Comparison of ENCODE assay signal across 8 cellular contexts in the genomic region with DNA sequence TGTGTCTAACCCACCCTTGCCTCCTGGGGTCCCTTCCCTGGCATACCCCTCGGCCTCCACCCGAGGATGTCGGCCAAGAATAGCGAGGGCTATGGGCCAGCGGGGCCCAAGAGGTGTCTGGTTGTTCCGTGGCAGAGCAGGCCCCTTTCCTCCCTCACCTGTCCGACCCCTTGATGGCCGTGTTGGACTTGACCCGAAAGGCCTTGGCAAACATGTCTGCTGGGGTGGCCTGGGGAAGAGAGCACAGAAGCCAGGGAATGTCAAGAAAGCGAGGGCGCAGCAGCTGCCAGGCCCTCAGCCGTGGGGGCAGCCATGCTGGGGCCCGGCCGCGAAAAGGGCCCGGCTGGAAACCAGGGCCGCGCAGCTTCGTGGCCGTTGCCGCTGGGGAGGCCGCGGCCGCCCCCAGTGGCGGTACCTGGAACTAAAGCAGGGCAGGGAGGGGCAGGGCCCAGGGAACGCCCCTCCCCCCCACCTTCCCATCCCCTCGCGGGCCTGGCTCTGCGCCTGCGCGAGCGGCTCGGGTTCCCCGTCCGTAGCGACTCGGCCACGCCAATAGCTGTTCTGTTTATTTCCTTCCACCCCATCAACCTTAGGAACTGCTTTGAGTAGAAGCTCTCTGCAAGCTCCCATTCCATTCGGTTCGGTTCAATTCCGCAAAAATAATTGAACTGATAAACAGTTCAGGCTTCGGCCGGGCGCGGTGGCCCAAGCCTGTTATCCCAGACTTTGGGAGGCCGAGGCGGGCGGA. TPM values are rescaled to one million over a fixed set of nuclear protein-coding genes. Genes with fewer than 3 reads are reported as not detected.
A peak's percentile ranks its signal among the peaks of the same experiment; 100 is the strongest.
DNase-seq lines count a peak whose midpoint lies in the region; FAIRE-seq and TF ChIP-seq lines count a peak whose summit lies in the region.

A gene with protein sequence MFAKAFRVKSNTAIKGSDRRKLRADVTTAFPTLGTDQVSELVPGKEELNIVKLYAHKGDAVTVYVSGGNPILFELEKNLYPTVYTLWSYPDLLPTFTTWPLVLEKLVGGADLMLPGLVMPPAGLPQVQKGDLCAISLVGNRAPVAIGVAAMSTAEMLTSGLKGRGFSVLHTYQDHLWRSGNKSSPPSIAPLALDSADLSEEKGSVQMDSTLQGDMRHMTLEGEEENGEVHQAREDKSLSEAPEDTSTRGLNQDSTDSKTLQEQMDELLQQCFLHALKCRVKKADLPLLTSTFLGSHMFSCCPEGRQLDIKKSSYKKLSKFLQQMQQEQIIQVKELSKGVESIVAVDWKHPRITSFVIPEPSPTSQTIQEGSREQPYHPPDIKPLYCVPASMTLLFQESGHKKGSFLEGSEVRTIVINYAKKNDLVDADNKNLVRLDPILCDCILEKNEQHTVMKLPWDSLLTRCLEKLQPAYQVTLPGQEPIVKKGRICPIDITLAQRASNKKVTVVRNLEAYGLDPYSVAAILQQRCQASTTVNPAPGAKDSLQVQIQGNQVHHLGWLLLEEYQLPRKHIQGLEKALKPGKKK (minus strand): TSS at position 337 of the 748 bp plus-strand sequence. CDS start 123 bp downstream, at position 214.

- DNase-seq in GM06990 (ENCODE audit: extremely low read depth, insufficient read length) (peak; percentile 93), HFFc6 (peak; percentile 81), NCI-H1048 (lab: John Stamatoyannopoulos, UW) (peak; percentile 99), SK-N-MC (ENCODE audit: low read depth, low spot score) (no peak), frontal cortex (ENCODE audit: low spot score in 2 of 2) (peak; percentile 96 to 99), non-pigmented ciliary epithelial cell (ENCODE audit: low read depth) (peak; percentile 54), substantia nigra (lab: John Stamatoyannopoulos, UW) (peak; percentile 63 to 98 (median 91))
- peak; percentile 95 for DNase-seq in activated naive CD4-positive, alpha-beta T cell treated with anti-CD3 and anti-CD28 coated beads for 36 hours

- peak within 1 kb of the TSS; percentile 93 for H3K4me3 Mint-ChIP-seq in HFFc6
- H3K4me3 Mint-ChIP-seq in activated naive CD4-positive, alpha-beta T cell treated with anti-CD3 and anti-CD28 coated beads for 36 hours, result peak within 1 kb of the TSS; percentile 92

- H3K36me3 Mint-ChIP-seq in HFFc6 (ENCODE audit: low read depth), result peaks cover 22% of the 10 kb centered on the region
- peaks cover 32% of the 10 kb centered on the region for H3K36me3 Mint-ChIP-seq in activated naive CD4-positive, alpha-beta T cell treated with anti-CD3 and anti-CD28 coated beads for 36 hours (ENCODE audit: low read depth)

- intact Hi-C loops in activated naive CD4-positive, alpha-beta T cell treated with anti-CD3 and anti-CD28 coated beads for 36 hours (cut with micrococcal nuclease), result loop anchor here (1.0 kb wide), 2 partner anchors 23 to 106 kb away; a partner anchor contains a TSS

- CTCF ChIA-PET in activated naive CD4-positive, alpha-beta T cell treated with anti-CD3 and anti-CD28 coated beads for 36 hours (lab: Charles Lee), result interaction anchor here (0.6 to 8.0 kb wide), 26 partner anchors 8 to 230 kb away, joined by 3 to 130 read pairs (median 4); a partner anchor contains a TSS

- H3K36me3 ChIP-seq in GM06990 (ENCODE audit: control insufficient read depth, insufficient read depth, low read length), result no peaks in the 10 kb centered on the region
- H3K36me3 ChIP-seq in SK-N-MC (ENCODE audit: insufficient read depth, low read length), result peaks cover 22% of the 10 kb centered on the region

- peak within 1 kb of the TSS; percentile 97 for H3K27ac Mint-ChIP-seq in HFFc6
- peak within 1 kb of the TSS; percentile 99 for H3K27ac Mint-ChIP-seq in activated naive CD4-positive, alpha-beta T cell treated with anti-CD3 and anti-CD28 coated beads for 36 hours

- peak within 1 kb of the TSS; percentile 97 for H3K9ac ChIP-seq in SK-N-MC (ENCODE audit: insufficient read length)

- no peak for FAIRE-seq in frontal cortex (lab: Jason Lieb, UNC)

- H3K9me3 ChIP-seq in SK-N-MC (ENCODE audit: low read depth, low read length), result no peaks in the 10 kb centered on the region

- no peaks in the 10 kb centered on the region for H3K9me3 Mint-ChIP-seq in HFFc6
- no peaks in the 10 kb centered on the region for H3K9me3 Mint-ChIP-seq in activated naive CD4-positive, alpha-beta T cell treated with anti-CD3 and anti-CD28 coated beads for 36 hours

- H3K27ac ChIP-seq in SK-N-MC (peak within 1 kb of the TSS; percentile 77), substantia nigra (ENCODE audit: low read depth, low read length, poor library complexity, severe bottlenecking) (peak within 1 kb of the TSS; percentile 92)

- peak within 1 kb of the TSS; percentile 94 for H3K4me3 ChIP-seq in GM06990 (replicated peaks; ENCODE audit: low read depth, low read length)
- peak within 1 kb of the TSS; percentile 90 for H3K4me3 ChIP-seq in SK-N-MC

- H3K27me3 Mint-ChIP-seq in HFFc6 (ENCODE audit: insufficient read depth), result peaks cover 5% of the 10 kb centered on the region
- no peaks in the 10 kb centered on the region for H3K27me3 Mint-ChIP-seq in activated naive CD4-positive, alpha-beta T cell treated with anti-CD3 and anti-CD28 coated beads for 36 hours (ENCODE audit: low read depth)

- peak; percentile 85 for TF ChIP-seq CTCF in GM06990 (IDR thresholded peaks at IDR 0.05; ENCODE audit: insufficient read depth, low read length, poor library complexity, severe bottlenecking)
- TF ChIP-seq CTCF in HFFc6 (IDR thresholded peaks at IDR 0.05), result peak; percentile 95

- no peaks in the 10 kb centered on the region for H3K27me3 ChIP-seq in GM06990 (replicated peaks; ENCODE audit: control insufficient read depth, insufficient read depth, low read length)

- H3K4me1 Mint-ChIP-seq in HFFc6 (ENCODE audit: low read depth), result peaks cover 15% of the 10 kb centered on the region
- peaks cover 44% of the 10 kb centered on the region for H3K4me1 Mint-ChIP-seq in activated naive CD4-positive, alpha-beta T cell treated with anti-CD3 and anti-CD28 coated beads for 36 hours (ENCODE audit: low read depth)

RNA-seq across cellular contexts. Expression of the gene that starts here (rescaled TPM):
- 10 to 100 TPM; 38.9 to 48.3 (median 43.2) TPM for total RNA-seq in HFFc6 (2021; fragmentation: NEBNext Ultra II Directional; extraction: Animal tissue kit (Norgen Biotek cat#: 25700))
- 100 to 1,000 TPM; 116 to 122 TPM for total RNA-seq in activated naive CD4-positive, alpha-beta T cell treated with anti-CD3 and anti-CD28 coated beads for 36 hours
- total RNA-seq in frontal cortex, result 13.9 TPM
